Comparison of ENCODE assay signal across 9 cellular contexts in genomic region chr6:111727798-111728197, GRCh38.
DNase-seq lines count a peak whose midpoint lies in the region; ATAC-seq and TF ChIP-seq lines count a peak whose summit lies in the region.
"Had no signal": no experiment of that assay in that cellular context is flagged by ENCODE, and none has a peak within 500 bp of the region (broad histone marks: within the 10 kb centered on the region; RNA-seq: fewer than 3 reads in every experiment).

No MANE protein-coding gene starts in this region.

- H3K4me3 Mint-ChIP-seq in CD4-positive, CD25-positive, alpha-beta regulatory T cell, result peak overlapping the region in 1 of 4 donors; percentile 50
- H3K4me3 Mint-ChIP-seq in activated T-helper 17 cell treated with anti-CD3 and anti-CD28 coated beads, Interleukin-2, amount 50 U/mL, for 72 hours, result no peak overlapping the region
- H3K4me3 Mint-ChIP-seq in stimulated activated memory B cell treated with anti-CD40 and anti-IgM and Interleukin-4, amounts not matched to agents 10 μg/mL and 1 μg/mL and 100 μg/mL, for 72 hours, result no peak overlapping the region

- H3K36me3 ChIP-seq in CD4-positive, CD25-positive, alpha-beta regulatory T cell (ENCODE audit: control insufficient read depth, insufficient read depth, low read length), result peaks cover 17% of the 10 kb centered on the region

- TF ChIP-seq CTCF in GM12875 (IDR thresholded peaks at IDR 0.05; ENCODE audit: borderline replicate concordance, insufficient read depth, low read depth, low read length), result peak; percentile 31; the same call in 1 of the 2 replicates

- H3K27ac Mint-ChIP-seq in CD4-positive, CD25-positive, alpha-beta regulatory T cell, result peak overlapping the region in 2 of 3 donors; percentile 47 to 78
- peak overlapping the region; percentile 67 for H3K27ac Mint-ChIP-seq in activated T-helper 17 cell treated with anti-CD3 and anti-CD28 coated beads, Interleukin-2, amount 50 U/mL, for 72 hours
- H3K27ac Mint-ChIP-seq in stimulated activated memory B cell treated with anti-CD40 and anti-IgM and Interleukin-4, amounts not matched to agents 10 μg/mL and 1 μg/mL and 100 μg/mL, for 72 hours, result no peak overlapping the region

- no peak for DNase-seq in CD4-positive, CD25-positive, alpha-beta regulatory T cell
- DNase-seq in lung microvascular endothelial cell (ENCODE audit: low read depth in 2 of 2) (peak; percentile 10 to 33), T-helper 9 cell (no peak)
- DNase-seq in activated CD4-positive, alpha-beta T cell treated with anti-CD3 and anti-CD28 coated beads, Interleukin-2, amount 50 U/mL, for 48 hours, result no peak
- DNase-seq: activated CD8-positive, alpha-beta memory T cell treated with anti-CD3 and anti-CD28 coated beads, Interleukin-2, amount 50 U/mL, for 4 hours had no signal

- peaks cover 0 to 7% (median 0%) of the 10 kb centered on the region in 7 donors for H3K9me3 Mint-ChIP-seq in CD4-positive, CD25-positive, alpha-beta regulatory T cell
- H3K9me3 Mint-ChIP-seq in activated T-helper 17 cell treated with anti-CD3 and anti-CD28 coated beads, Interleukin-2, amount 50 U/mL, for 72 hours, result no peaks in the 10 kb centered on the region
- no peaks in the 10 kb centered on the region for H3K9me3 Mint-ChIP-seq in stimulated activated memory B cell treated with anti-CD40 and anti-IgM and Interleukin-4, amounts not matched to agents 10 μg/mL and 1 μg/mL and 100 μg/mL, for 72 hours

- no peak overlapping the region for H3K4me3 ChIP-seq in CD4-positive, CD25-positive, alpha-beta regulatory T cell (ENCODE audit: low read depth, low read length)
- H3K4me3 ChIP-seq in GM12875 (ENCODE audit: low read depth, low read length), result no peak overlapping the region

- peaks cover 0 to 6% of the 10 kb centered on the region in 2 experiments for H3K9me3 ChIP-seq in CD4-positive, CD25-positive, alpha-beta regulatory T cell (ENCODE audit: control insufficient read depth in 2 of 2, low read length in 2 of 2)

- peaks cover 48% of the 10 kb centered on the region for H3K36me3 Mint-ChIP-seq in CD4-positive, CD25-positive, alpha-beta regulatory T cell
- peaks cover 95% of the 10 kb centered on the region for H3K36me3 Mint-ChIP-seq in activated T-helper 17 cell treated with anti-CD3 and anti-CD28 coated beads, Interleukin-2, amount 50 U/mL, for 72 hours (ENCODE audit: low read depth)
- peaks cover 39% of the 10 kb centered on the region for H3K36me3 Mint-ChIP-seq in stimulated activated memory B cell treated with anti-CD40 and anti-IgM and Interleukin-4, amounts not matched to agents 10 μg/mL and 1 μg/mL and 100 μg/mL, for 72 hours

- H3K4me1 Mint-ChIP-seq in CD4-positive, CD25-positive, alpha-beta regulatory T cell, result peaks cover 44 to 98% (median 64%) of the 10 kb centered on the region in 4 donors
- peaks cover 64% of the 10 kb centered on the region for H3K4me1 Mint-ChIP-seq in activated T-helper 17 cell treated with anti-CD3 and anti-CD28 coated beads, Interleukin-2, amount 50 U/mL, for 72 hours
- H3K4me1 Mint-ChIP-seq in stimulated activated memory B cell treated with anti-CD40 and anti-IgM and Interleukin-4, amounts not matched to agents 10 μg/mL and 1 μg/mL and 100 μg/mL, for 72 hours, result peaks cover 56% of the 10 kb centered on the region

- H3K27me3 Mint-ChIP-seq in CD4-positive, CD25-positive, alpha-beta regulatory T cell, result no peaks in the 10 kb centered on the region
- H3K27me3 Mint-ChIP-seq in activated T-helper 17 cell treated with anti-CD3 and anti-CD28 coated beads, Interleukin-2, amount 50 U/mL, for 72 hours, result no peaks in the 10 kb centered on the region
- no peaks in the 10 kb centered on the region for H3K27me3 Mint-ChIP-seq in stimulated activated memory B cell treated with anti-CD40 and anti-IgM and Interleukin-4, amounts not matched to agents 10 μg/mL and 1 μg/mL and 100 μg/mL, for 72 hours

- H3K27ac ChIP-seq in CD4-positive, CD25-positive, alpha-beta regulatory T cell (ENCODE audit: insufficient read depth, low read length, poor library complexity, severe bottlenecking), result peak overlapping the region; percentile 43

- ATAC-seq in CD4-positive, CD25-positive, alpha-beta regulatory T cell (ENCODE audit: low read depth in 2 of 2), result no peak
- ATAC-seq in activated T-helper 17 cell treated with anti-CD3 and anti-CD28 coated beads, Interleukin-2, amount 50 U/mL, for 72 hours (replicated peaks), result no peak
- ATAC-seq in stimulated activated memory B cell treated with anti-CD40 and anti-IgM and Interleukin-4, amounts not matched to agents 10 μg/mL and 1 μg/mL and 100 μg/mL, for 72 hours, result no peak
- no peak for ATAC-seq in HG03039 (IDR thresholded peaks at IDR 0.05; ENCODE audit: unreplicated experiment)

- H3K27me3 ChIP-seq in CD4-positive, CD25-positive, alpha-beta regulatory T cell (ENCODE audit: control insufficient read depth, insufficient read depth, low read length), result no peaks in the 10 kb centered on the region

- peaks cover 51% of the 10 kb centered on the region for H3K4me1 ChIP-seq in CD4-positive, CD25-positive, alpha-beta regulatory T cell (ENCODE audit: control insufficient read depth, insufficient read depth, low read length, poor library complexity, severe bottlenecking)

Comparison
In these comparisons a context has a peak if more than half of its experiments do, and no peak if none do; other contexts are left out.
1. DNase-seq: peak in lung microvascular endothelial cell (2 of 2); none in CD4-positive, CD25-positive, alpha-beta regulatory T cell (0 of 3), T-helper 9 cell (single experiment) and activated CD4-positive, alpha-beta T cell treated with anti-CD3 and anti-CD28 coated beads, Interleukin-2, amount 50 U/mL, for 48 hours (0 of 2).